ENCODE assay signal across 8 cellular contexts in genomic region chr5:143968071-143968878, GRCh38.
A peak's percentile ranks its signal among the peaks of the same experiment; 100 is the strongest.
DNase-seq lines count a peak whose midpoint lies in the region; ATAC-seq and TF ChIP-seq lines count a peak whose summit lies in the region.

No MANE protein-coding gene starts in this region.

- H3K36me3 ChIP-seq in CD4-positive, alpha-beta memory T cell (ENCODE audit: insufficient read depth, low read length): no peaks in the 10 kb centered on the region
- H3K36me3 ChIP-seq in right atrium auricular region: no peaks in the 10 kb centered on the region
- no peaks in the 10 kb centered on the region for H3K36me3 ChIP-seq in tibial artery

- no peaks in the 10 kb centered on the region for H3K4me1 ChIP-seq in CD4-positive, alpha-beta memory T cell (ENCODE audit: insufficient read depth, low read length)
- H3K4me1 ChIP-seq in right atrium auricular region: no peaks in the 10 kb centered on the region
- H3K4me1 ChIP-seq in tibial artery: no peaks in the 10 kb centered on the region

- TF ChIP-seq CTCF in LNCAP (IDR thresholded peaks at IDR 0.05) (peak; percentile 73), right atrium auricular region (IDR thresholded peaks at IDR 0.05) (peak; percentile 14 to 56), tibial artery (IDR thresholded peaks at IDR 0.05) (peak; percentile 9 to 14)

- CTCF ChIA-PET in CD4-positive, alpha-beta memory T cell (lab: Charles Lee; ENCODE audit: partially characterized antibody): interaction anchor here (0.8 to 1.6 kb wide), 7 partner anchors 11 to 1046 kb away, joined by 3 to 8 read pairs (median 3); no protein-coding TSS in a partner anchor

- intact Hi-C loops in CD4-positive, alpha-beta memory T cell (cut with micrococcal nuclease): loop anchor here (5.0 to 10.0 kb wide), 4 partner anchors 141 to 1253 kb away; no protein-coding TSS in a partner anchor
- intact Hi-C loops in tibial artery (cut with DNase I; ENCODE audit: low total_unique reads): no loop called here

- peaks cover 0 to 3% (median 0%) of the 10 kb centered on the region in 4 donors for H3K4me1 Mint-ChIP-seq in CD4-positive, alpha-beta memory T cell

- H3K36me3 Mint-ChIP-seq in CD4-positive, alpha-beta memory T cell: no peaks in the 10 kb centered on the region

- ATAC-seq in GM18870 (IDR thresholded peaks at IDR 0.05; ENCODE audit: unreplicated experiment): peak; percentile 64
- no peak for ATAC-seq in GM19328 (IDR thresholded peaks at IDR 0.05; ENCODE audit: unreplicated experiment)

- H3K27me3 ChIP-seq in CD4-positive, alpha-beta memory T cell (ENCODE audit: insufficient read depth, low read length): no peaks in the 10 kb centered on the region
- H3K27me3 ChIP-seq in right atrium auricular region (no peaks in the 10 kb centered on the region), tibial artery (no peaks in the 10 kb centered on the region)

- no peak overlapping the region for H3K27ac ChIP-seq in CD4-positive, alpha-beta memory T cell (ENCODE audit: low read depth, low read length)
- no peak overlapping the region for H3K27ac ChIP-seq in right atrium auricular region
- H3K27ac ChIP-seq in tibial artery: no peak overlapping the region

- POLR2A ChIA-PET in CD4-positive, alpha-beta memory T cell (lab: Charles Lee; ENCODE audit: partially characterized antibody): interaction anchor here (1.9 kb wide), 1 partner anchor 966 kb away, joined by 5 read pairs; no protein-coding TSS in a partner anchor

- peaks cover 0 to 2% (median 0%) of the 10 kb centered on the region in 8 donors for H3K9me3 Mint-ChIP-seq in CD4-positive, alpha-beta memory T cell

- peaks cover 4 to 13% of the 10 kb centered on the region in 2 donors for H3K27me3 Mint-ChIP-seq in CD4-positive, alpha-beta memory T cell

- H3K4me3 ChIP-seq in CD4-positive, alpha-beta memory T cell (ENCODE audit: low read length in 2 of 2): no peak overlapping the region
- H3K4me3 ChIP-seq in right atrium auricular region: no peak overlapping the region
- H3K4me3 ChIP-seq in tibial artery: no peak overlapping the region

- H3K4me3 Mint-ChIP-seq in CD4-positive, alpha-beta memory T cell: no peak overlapping the region

- peak in 4 of 5 donors; percentile 14 to 24 (median 22) for DNase-seq in CD4-positive, alpha-beta memory T cell
- DNase-seq in SK-N-DZ (ENCODE audit: low spot score): peak; percentile 33
- DNase-seq in right atrium auricular region (ENCODE audit: low spot score): no peak
- no peak for DNase-seq in tibial artery
- no peak for DNase-seq in activated gamma-delta T cell treated with Interleukin-2 at 50 U/mL for 16 hours

- H3K27ac Mint-ChIP-seq in CD4-positive, alpha-beta memory T cell: no peak overlapping the region

- H3K9me3 ChIP-seq in CD4-positive, alpha-beta memory T cell (ENCODE audit: control insufficient read depth in 1 of 2, low read length in 2 of 2): no peaks in the 10 kb centered on the region
- no peaks in the 10 kb centered on the region for H3K9me3 ChIP-seq in right atrium auricular region
- H3K9me3 ChIP-seq in tibial artery: no peaks in the 10 kb centered on the region

Comparison
In these comparisons a context has a peak if more than half of its experiments do, and no peak if none do; other contexts are left out.
1. DNase-seq: peak in CD4-positive, alpha-beta memory T cell (4 of 5) and SK-N-DZ (single experiment); none in right atrium auricular region (single experiment), tibial artery (0 of 2) and activated gamma-delta T cell treated with Interleukin-2 at 50 U/mL for 16 hours (single experiment).
2. CTCF ChIP-seq: peak in every context shown above with its lines; median percentile 73 in LNCAP; 35 in right atrium auricular region; 12 in tibial artery.